29 cellular contexts compared by ENCODE assay signal in the genomic region with DNA sequence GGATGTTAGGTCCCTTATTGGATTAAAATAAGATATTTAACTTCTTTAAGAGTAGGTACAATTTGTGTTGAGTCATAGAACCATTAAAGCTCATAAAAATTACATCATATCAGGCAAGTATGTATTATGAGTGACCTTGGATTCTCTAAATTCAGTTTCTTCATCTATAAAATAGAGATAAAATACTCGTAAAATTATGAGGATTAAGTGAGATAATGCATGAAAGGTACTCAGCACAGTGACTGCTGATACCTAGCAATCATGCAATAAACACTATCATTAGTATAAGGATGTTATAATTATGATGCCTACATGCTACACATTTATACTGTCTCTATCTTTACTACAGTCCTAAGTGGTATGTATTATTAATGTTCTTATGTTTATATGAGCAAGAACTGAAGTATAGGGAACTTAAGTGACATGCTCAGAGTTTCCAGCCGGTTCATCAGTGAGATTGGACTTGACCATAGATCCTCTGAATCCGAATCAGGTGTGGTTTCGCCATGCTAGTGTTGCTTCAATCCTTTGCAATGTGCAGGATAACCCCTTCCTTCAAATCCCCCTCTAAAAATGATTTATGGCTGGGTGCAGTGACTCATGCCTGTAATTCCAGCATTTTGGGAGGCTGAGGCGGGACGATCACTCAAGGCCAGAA.
"Had no signal": no experiment of that assay in that cellular context is flagged by ENCODE, and none has a peak within 500 bp of the region (broad histone marks: within the 10 kb centered on the region; RNA-seq: fewer than 3 reads in every experiment).

No MANE protein-coding gene starts in this region.

- H3K36me3 ChIP-seq: colonic mucosa, heart right ventricle, lower lobe of right lung, ovary, sigmoid colon, suprapubic skin, transverse colon, upper lobe of right lung, vagina had no signal

- H3K4me1 ChIP-seq: colonic mucosa, lower lobe of right lung, psoas muscle, suprapubic skin, transverse colon, upper lobe of right lung, vagina had no signal

- H3K27ac ChIP-seq: colonic mucosa, epithelial cell of prostate, heart right ventricle, lower lobe of right lung, ovary, psoas muscle, skin epidermis, suprapubic skin, transverse colon, upper lobe of right lung, vagina had no signal

- H3K9me3 ChIP-seq: colonic mucosa, heart right ventricle, lower lobe of right lung, ovary, psoas muscle, sigmoid colon, suprapubic skin, transverse colon, upper lobe of right lung, vagina had no signal

- H3K27me3 ChIP-seq: colonic mucosa, heart right ventricle, ovary, sigmoid colon, suprapubic skin, transverse colon, upper lobe of right lung, vagina had no signal

- FAIRE-seq: islet of Langerhans had no signal

- H3K4me3 ChIP-seq: colonic mucosa, heart right ventricle, lower lobe of right lung, ovary, psoas muscle, sigmoid colon, skin epidermis, suprapubic skin, transverse colon, upper lobe of right lung, vagina had no signal

- ATAC-seq: esophagus mucosa; left cardiac atrium; left ventricle myocardium superior; lower lobe of right lung; natural killer cell; psoas muscle; right cardiac atrium; stimulated activated naive CD8-positive, alpha-beta T cell treated with anti-CD3 and anti-CD28 coated beads, Interleukin-15, amount 100 ng/mL, for 72 hours; upper lobe of right lung had no signal

- DNase-seq: colonic mucosa; effector CD8-positive, alpha-beta T cell; endodermal cell; foreskin melanocyte; glutamatergic neuron; heart right ventricle; hippocampal formation; left cardiac atrium; left ventricle myocardium superior; lower lobe of right lung; natural killer cell; occipital lobe; ovary; posterior cingulate gyrus; psoas muscle; right cardiac atrium; sigmoid colon; stimulated activated CD4-positive, alpha-beta T cell treated with anti-CD3 and anti-CD28 coated beads, Interleukin-15, amount 100 ng/mL, for 24 hours; stimulated activated CD4-positive, alpha-beta T cell treated with anti-CD3 and anti-CD28 coated beads, Interleukin-2, amount 100 ng/mL, for 48 hours; stimulated activated naive CD4-positive, alpha-beta T cell; stimulated activated naive CD8-positive, alpha-beta T cell treated with anti-CD3 and anti-CD28 coated beads, Interleukin-15, amount 100 ng/mL, for 72 hours; transverse colon; upper lobe of right lung had no signal
